In the genomic region with DNA sequence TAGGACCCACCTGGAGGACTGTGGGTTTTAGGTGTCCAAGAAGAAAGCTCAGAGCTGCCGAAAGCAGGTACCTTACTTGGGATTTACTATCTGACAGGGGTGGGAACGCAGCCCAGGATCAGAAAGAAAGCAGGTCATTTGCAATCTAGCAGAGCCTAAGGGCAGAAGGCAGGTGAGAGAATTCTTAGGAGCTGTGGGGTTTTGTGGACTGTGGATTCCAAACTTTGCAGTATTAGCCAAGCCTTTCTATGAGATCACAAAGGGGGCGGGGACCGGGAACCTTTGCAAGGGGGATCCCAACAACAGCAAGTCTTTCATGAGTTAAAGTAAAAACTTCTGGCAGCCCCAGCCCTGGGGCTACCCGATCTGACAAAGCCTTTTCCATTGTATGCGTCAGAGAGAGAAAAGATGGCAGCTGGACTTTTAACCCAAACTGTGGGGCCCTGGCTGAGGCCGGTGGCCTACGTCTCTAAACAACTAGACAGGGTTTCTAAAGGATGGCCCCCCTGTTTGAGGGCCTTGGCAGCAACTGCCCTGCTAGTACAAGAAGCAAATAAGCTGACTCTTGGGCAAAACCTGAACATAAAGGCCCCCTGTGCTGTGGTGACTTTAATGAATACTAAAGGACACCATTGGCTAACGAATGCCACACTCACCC, we compare ENCODE assay signal across 9 cellular contexts. TPM values are rescaled to one million over a fixed set of nuclear protein-coding genes. Genes with fewer than 3 reads are reported as not detected.
"Had no signal": no experiment of that assay in that cellular context is flagged by ENCODE, and none has a peak within 500 bp of the region (broad histone marks: within the 10 kb centered on the region; RNA-seq: fewer than 3 reads in every experiment).

No MANE protein-coding gene starts in this region.

RNA-seq across cellular contexts. Expression of a gene that starts 37.4 kb away (rescaled TPM):
- total RNA-seq: activated CD4-positive, alpha-beta T cell treated with anti-CD3 and anti-CD28 coated beads, Interleukin-2, amount 10 ng/mL, durations not matched to agents 24 days and 14 days; activated CD8-positive, alpha-beta memory T cell treated with anti-CD3 and anti-CD28 coated beads for 36 hours had no signal
- polyA plus RNA-seq: cardiac muscle cell had no signal

RNA-seq across cellular contexts. Expression of a gene that starts 51.6 kb away (rescaled TPM):
- total RNA-seq: activated CD4-positive, alpha-beta T cell treated with anti-CD3 and anti-CD28 coated beads, Interleukin-2, amount 10 ng/mL, durations not matched to agents 24 days and 14 days; activated CD8-positive, alpha-beta memory T cell treated with anti-CD3 and anti-CD28 coated beads for 36 hours; activated CD8-positive, alpha-beta T cell treated with anti-CD3 and anti-CD28 coated beads for 36 hours; activated naive CD8-positive, alpha-beta T cell treated with anti-CD3 and anti-CD28 coated beads for 36 hours; activated T-cell treated with anti-CD3 and anti-CD28 coated beads, Interleukin-2, amount 50 U/mL, for 72 hours; activated T-helper 17 cell treated with anti-CD3 and anti-CD28 coated beads, Interleukin-2, amount 50 U/mL, for 72 hours; aorta had no signal
- polyA plus RNA-seq: SK-N-SH had no signal
